ENCODE assay signal across 3 cellular contexts in the genomic region with DNA sequence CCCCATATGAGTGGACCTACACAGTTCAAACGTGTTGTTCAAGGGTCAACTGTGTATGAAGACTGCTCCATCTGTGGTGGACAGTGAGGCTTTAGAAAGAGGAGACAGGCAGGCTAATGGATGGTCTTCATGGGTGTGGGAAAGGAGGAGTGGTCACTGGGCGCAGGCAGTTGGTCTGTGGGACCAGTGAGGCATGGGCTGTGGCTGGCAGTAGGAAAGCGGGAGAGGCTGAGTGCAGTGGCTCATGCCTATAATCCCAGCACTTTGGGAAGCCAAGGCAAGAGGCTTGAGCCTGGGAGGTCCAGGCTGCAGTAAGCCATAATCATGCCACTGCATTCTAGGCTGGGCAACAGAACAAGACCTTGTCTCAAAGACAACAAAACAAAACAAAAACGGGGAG.
TF ChIP-seq lines count a peak whose summit lies in the region.

No MANE protein-coding gene starts in this region.

TF ChIP-seq in GM23338, 12 proteins besides CTCF, POLR2A, EP300 and RAD21 (continued from another document and continues in another):
- TF ChIP-seq ETS1 (IDR thresholded peaks at IDR 0.05) (no peak), CREB1 (CRISPR knock-in tag; IDR thresholded peaks at IDR 0.05; ENCODE audit: low read depth) (no peak)
- TF ChIP-seq, protein P1, sequence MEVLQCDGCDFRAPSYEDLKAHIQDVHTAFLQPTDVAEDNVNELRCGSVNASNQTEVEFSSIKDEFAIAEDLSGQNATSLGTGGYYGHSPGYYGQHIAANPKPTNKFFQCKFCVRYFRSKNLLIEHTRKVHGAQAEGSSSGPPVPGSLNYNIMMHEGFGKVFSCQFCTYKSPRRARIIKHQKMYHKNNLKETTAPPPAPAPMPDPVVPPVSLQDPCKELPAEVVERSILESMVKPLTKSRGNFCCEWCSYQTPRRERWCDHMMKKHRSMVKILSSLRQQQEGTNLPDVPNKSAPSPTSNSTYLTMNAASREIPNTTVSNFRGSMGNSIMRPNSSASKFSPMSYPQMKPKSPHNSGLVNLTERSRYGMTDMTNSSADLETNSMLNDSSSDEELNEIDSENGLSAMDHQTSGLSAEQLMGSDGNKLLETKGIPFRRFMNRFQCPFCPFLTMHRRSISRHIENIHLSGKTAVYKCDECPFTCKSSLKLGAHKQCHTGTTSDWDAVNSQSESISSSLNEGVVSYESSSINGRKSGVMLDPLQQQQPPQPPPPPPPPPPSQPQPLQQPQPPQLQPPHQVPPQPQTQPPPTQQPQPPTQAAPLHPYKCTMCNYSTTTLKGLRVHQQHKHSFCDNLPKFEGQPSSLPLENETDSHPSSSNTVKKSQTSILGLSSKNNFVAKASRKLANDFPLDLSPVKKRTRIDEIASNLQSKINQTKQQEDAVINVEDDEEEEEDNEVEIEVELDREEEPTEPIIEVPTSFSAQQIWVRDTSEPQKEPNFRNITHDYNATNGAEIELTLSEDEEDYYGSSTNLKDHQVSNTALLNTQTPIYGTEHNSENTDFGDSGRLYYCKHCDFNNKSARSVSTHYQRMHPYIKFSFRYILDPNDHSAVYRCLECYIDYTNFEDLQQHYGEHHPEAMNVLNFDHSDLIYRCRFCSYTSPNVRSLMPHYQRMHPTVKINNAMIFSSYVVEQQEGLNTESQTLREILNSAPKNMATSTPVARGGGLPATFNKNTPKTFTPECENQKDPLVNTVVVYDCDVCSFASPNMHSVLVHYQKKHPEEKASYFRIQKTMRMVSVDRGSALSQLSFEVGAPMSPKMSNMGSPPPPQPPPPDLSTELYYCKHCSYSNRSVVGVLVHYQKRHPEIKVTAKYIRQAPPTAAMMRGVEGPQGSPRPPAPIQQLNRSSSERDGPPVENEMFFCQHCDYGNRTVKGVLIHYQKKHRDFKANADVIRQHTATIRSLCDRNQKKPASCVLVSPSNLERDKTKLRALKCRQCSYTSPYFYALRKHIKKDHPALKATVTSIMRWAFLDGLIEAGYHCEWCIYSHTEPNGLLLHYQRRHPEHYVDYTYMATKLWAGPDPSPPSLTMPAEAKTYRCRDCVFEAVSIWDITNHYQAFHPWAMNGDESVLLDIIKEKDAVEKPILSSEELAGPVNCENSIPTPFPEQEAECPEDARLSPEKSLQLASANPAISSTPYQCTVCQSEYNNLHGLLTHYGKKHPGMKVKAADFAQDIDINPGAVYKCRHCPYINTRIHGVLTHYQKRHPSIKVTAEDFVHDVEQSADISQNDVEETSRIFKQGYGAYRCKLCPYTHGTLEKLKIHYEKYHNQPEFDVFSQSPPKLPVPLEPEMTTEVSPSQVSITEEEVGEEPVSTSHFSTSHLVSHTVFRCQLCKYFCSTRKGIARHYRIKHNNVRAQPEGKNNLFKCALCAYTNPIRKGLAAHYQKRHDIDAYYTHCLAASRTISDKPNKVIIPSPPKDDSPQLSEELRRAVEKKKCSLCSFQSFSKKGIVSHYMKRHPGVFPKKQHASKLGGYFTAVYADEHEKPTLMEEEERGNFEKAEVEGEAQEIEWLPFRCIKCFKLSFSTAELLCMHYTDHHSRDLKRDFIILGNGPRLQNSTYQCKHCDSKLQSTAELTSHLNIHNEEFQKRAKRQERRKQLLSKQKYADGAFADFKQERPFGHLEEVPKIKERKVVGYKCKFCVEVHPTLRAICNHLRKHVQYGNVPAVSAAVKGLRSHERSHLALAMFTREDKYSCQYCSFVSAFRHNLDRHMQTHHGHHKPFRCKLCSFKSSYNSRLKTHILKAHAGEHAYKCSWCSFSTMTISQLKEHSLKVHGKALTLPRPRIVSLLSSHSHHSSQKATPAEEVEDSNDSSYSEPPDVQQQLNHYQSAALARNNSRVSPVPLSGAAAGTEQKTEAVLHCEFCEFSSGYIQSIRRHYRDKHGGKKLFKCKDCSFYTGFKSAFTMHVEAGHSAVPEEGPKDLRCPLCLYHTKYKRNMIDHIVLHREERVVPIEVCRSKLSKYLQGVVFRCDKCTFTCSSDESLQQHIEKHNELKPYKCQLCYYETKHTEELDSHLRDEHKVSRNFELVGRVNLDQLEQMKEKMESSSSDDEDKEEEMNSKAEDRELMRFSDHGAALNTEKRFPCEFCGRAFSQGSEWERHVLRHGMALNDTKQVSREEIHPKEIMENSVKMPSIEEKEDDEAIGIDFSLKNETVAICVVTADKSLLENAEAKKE (CRISPR knock-in tag; IDR thresholded peaks at IDR 0.05), result no peak

TF ChIP-seq in SK-N-SH treated with all-trans-retinoic acid at 6 μM for 48 hours, 23 proteins besides CTCF, POLR2A, EP300 and RAD21 (continued from another document):
- TF ChIP-seq PATZ1 (CRISPR knock-in tag; IDR thresholded peaks at IDR 0.05; ENCODE audit: borderline replicate concordance) (no peak), TSHZ2 (CRISPR knock-in tag; IDR thresholded peaks at IDR 0.05) (no peak)
TF ChIP-seq in SK-N-SH treated with all-trans-retinoic acid at 6 μM for 48 hours: peak in this region for 0.

TF ChIP-seq in HEK293T, 16 proteins besides CTCF, POLR2A, EP300 and RAD21 (continued from another document):
- TF ChIP-seq HDGF (IDR thresholded peaks at IDR 0.05; ENCODE audit: borderline replicate concordance), result no peak
- TF ChIP-seq BHLHE40 (IDR thresholded peaks at IDR 0.05; ENCODE audit: borderline replicate concordance), result no peak
